26 cellular contexts compared by ENCODE assay signal in genomic region chrX:77426811-77427210, GRCh38. TPM values are rescaled to one million over a fixed set of nuclear protein-coding genes. Genes with fewer than 3 reads are reported as not detected.
DNase-seq lines count a peak whose midpoint lies in the region; FAIRE-seq and TF ChIP-seq lines count a peak whose summit lies in the region.
"Had no signal": no experiment of that assay in that cellular context is flagged by ENCODE, and none has a peak within 500 bp of the region (broad histone marks: within the 10 kb centered on the region; RNA-seq: fewer than 3 reads in every experiment).

No MANE protein-coding gene starts in this region.

- no peak overlapping the region for H3K9ac ChIP-seq in endothelial cell of umbilical vein (replicated peaks; ENCODE audit: extremely low read depth, insufficient read depth, low read length)
- H3K9ac ChIP-seq in mesenchymal stem cell (ENCODE audit: low read length) = peak overlapping the region; percentile 14
- H3K9ac ChIP-seq: neural progenitor cell had no signal

- H2BK5ac ChIP-seq in mesenchymal stem cell (ENCODE audit: low read depth, low read length, poor library complexity, severe bottlenecking) = no peak overlapping the region

- WGBS in mesenchymal stem cell = 92% methylated on average over 1 of the region's 2 CpGs

- DNase-seq in EH (ENCODE audit: low read depth) = peak; percentile 69
- DNase-seq in M059J (ENCODE audit: low read depth) = peak; percentile 45
- peak; percentile 59 for DNase-seq in endothelial cell of umbilical vein (ENCODE audit: low read depth, low spot score)
- no peak for DNase-seq in mesenchymal stem cell
- DNase-seq in hepatic stellate cell (ENCODE audit: low spot score) = no peak
- DNase-seq in medulla oblongata (ENCODE audit: extremely low spot score) = no peak
- DNase-seq in stimulated activated CD8-positive, alpha-beta memory T cell treated with anti-CD3 and anti-CD28 coated beads, Interleukin-4, amount 100 ng/mL, for 48 hours = no peak
- no peak for DNase-seq in COR-L47 (lab: John Stamatoyannopoulos, UW)
- DNase-seq: activated CD4-positive, alpha-beta T cell treated with anti-CD3 and anti-CD28 coated beads, Interleukin-2, amount 50 U/mL, for 4 hours; activated CD8-positive, alpha-beta memory T cell treated with anti-CD3 and anti-CD28 coated beads, Interleukin-2, amount 50 U/mL, for 48 hours; activated naive CD8-positive, alpha-beta T cell treated with anti-CD3 and anti-CD28 coated beads for 36 hours; CD4-positive, alpha-beta T cell; cortex of kidney; endodermal cell; foreskin keratinocyte; HFFc6; hippocampal formation; NCI-H1417 treated with DMSO at 0.1 percent for 48 hours; NCI-H2081 treated with DMSO at 0.1 percent for 48 hours; NCI-H446; transverse colon had no signal

- H3K4me2 ChIP-seq in endothelial cell of umbilical vein (ENCODE audit: insufficient read depth, low read length) (peak overlapping the region; percentile 36), mesenchymal stem cell (ENCODE audit: low read length, poor library complexity, severe bottlenecking) (no peak overlapping the region)
- H3K4me2 ChIP-seq: neural progenitor cell had no signal

- intact Hi-C loops in endothelial cell of umbilical vein (cut with micrococcal nuclease) = no loop called here

- BruUV-seq in endothelial cell of umbilical vein (replicated peaks; lab: Mats Ljungman, UMichigan) = no TSS peak

- H3K23ac ChIP-seq in mesenchymal stem cell (ENCODE audit: low read length in 2 of 2) = no peak overlapping the region

- H4K8ac ChIP-seq in mesenchymal stem cell (ENCODE audit: low read length) = no peak overlapping the region

- no peak overlapping the region for H2BK12ac ChIP-seq in mesenchymal stem cell (ENCODE audit: low read length in 2 of 2)

- dilution Hi-C loops in endothelial cell of umbilical vein (cut with MboI; ENCODE audit: extremely low pct_ligation_motif_present, low sequenced_read_pairs) = no loop called here

- no peaks in the 10 kb centered on the region for H4K20me1 ChIP-seq in endothelial cell of umbilical vein (replicated peaks; ENCODE audit: control insufficient read depth, extremely low read depth, insufficient read depth, low read length)

- H3K27me3 ChIP-seq in endothelial cell of umbilical vein (ENCODE audit: control insufficient read depth in 2 of 2, insufficient read depth in 2 of 2, low read length in 2 of 2) (no peaks in the 10 kb centered on the region), mesenchymal stem cell (ENCODE audit: control insufficient read depth in 1 of 2, insufficient read depth in 1 of 2, low read length in 2 of 2) (no peaks in the 10 kb centered on the region)
- H3K27me3 ChIP-seq: foreskin keratinocyte, neural progenitor cell, transverse colon had no signal

- H3K4me1 ChIP-seq in endothelial cell of umbilical vein (ENCODE audit: control insufficient read depth, extremely low read depth, insufficient read depth, low read length) (peaks cover 21% of the 10 kb centered on the region), mesenchymal stem cell (ENCODE audit: control insufficient read depth, insufficient read depth, low read depth, low read length) (peaks cover 4% of the 10 kb centered on the region)
- H3K4me1 ChIP-seq: foreskin keratinocyte, transverse colon had no signal

- H2AFZ ChIP-seq in endothelial cell of umbilical vein (ENCODE audit: low read depth, low read length) = peak overlapping the region; percentile 44
- H2AFZ ChIP-seq in mesenchymal stem cell (ENCODE audit: low read depth, low read length) = no peak overlapping the region
- H2AFZ ChIP-seq: neural progenitor cell had no signal

- no peak overlapping the region for H3K18ac ChIP-seq in mesenchymal stem cell (ENCODE audit: low read depth in 1 of 2, low read length in 2 of 2)

- H2AK5ac ChIP-seq in mesenchymal stem cell (ENCODE audit: low read length, severe bottlenecking) = no peak overlapping the region

- POLR2A ChIA-PET in endothelial cell of umbilical vein (lab: Charles Lee) = no interaction called here

- H3K9me3 ChIP-seq in endothelial cell of umbilical vein (replicated peaks; ENCODE audit: control insufficient read depth, insufficient read depth, low read length) (no peaks in the 10 kb centered on the region), mesenchymal stem cell (ENCODE audit: control insufficient read depth, low read length) (no peaks in the 10 kb centered on the region)
- H3K9me3 ChIP-seq: transverse colon had no signal

- peak; percentile 81 for FAIRE-seq in endothelial cell of umbilical vein (lab: Jason Lieb, UNC)

- no peak overlapping the region for H2BK120ac ChIP-seq in mesenchymal stem cell (ENCODE audit: low read depth, low read length)

- H3K36me3 ChIP-seq in endothelial cell of umbilical vein (ENCODE audit: control insufficient read depth in 2 of 2, extremely low read depth in 1 of 2, insufficient read depth in 2 of 2, low read length in 2 of 2) = no peaks in the 10 kb centered on the region
- no peaks in the 10 kb centered on the region for H3K36me3 ChIP-seq in mesenchymal stem cell (ENCODE audit: control insufficient read depth in 1 of 2, insufficient read depth in 2 of 2, low read depth in 1 of 2, low read length in 2 of 2)
- H3K36me3 ChIP-seq: neural progenitor cell, transverse colon had no signal

- no peak overlapping the region for H3K4ac ChIP-seq in mesenchymal stem cell (ENCODE audit: low read depth in 1 of 2, low read length in 2 of 2)

- H3K9me1 ChIP-seq in endothelial cell of umbilical vein (replicated peaks; ENCODE audit: control insufficient read depth, extremely low read depth, insufficient read depth, low read length) = no peaks in the 10 kb centered on the region

- H3K14ac ChIP-seq in mesenchymal stem cell (ENCODE audit: low read length in 2 of 2) = no peak overlapping the region

- CTCF ChIA-PET in endothelial cell of umbilical vein (lab: Charles Lee) = no interaction called here

- TF ChIP-seq CTCF in endothelial cell of umbilical vein (IDR thresholded peaks at IDR 0.05; ENCODE audit: extremely low read depth in 1 of 2, insufficient read depth in 1 of 2, low read depth in 1 of 2, low read length in 2 of 2) = no peak

- no peaks in the 10 kb centered on the region for H3K79me2 ChIP-seq in endothelial cell of umbilical vein (ENCODE audit: control insufficient read depth, insufficient read depth, low read length)

- H4K91ac ChIP-seq in mesenchymal stem cell (ENCODE audit: low read length) = no peak overlapping the region

- no peak overlapping the region for H2BK15ac ChIP-seq in mesenchymal stem cell (ENCODE audit: low read depth, poor library complexity, severe bottlenecking)

- H3K79me1 ChIP-seq in mesenchymal stem cell (replicated peaks; ENCODE audit: low read length, poor library complexity, severe bottlenecking) = no peaks in the 10 kb centered on the region

- H3K4me3 ChIP-seq in endothelial cell of umbilical vein (replicated peaks in 1 of 3; ENCODE audit: insufficient read depth in 1 of 3, low read depth in 1 of 3, low read length in 3 of 3) (no peak overlapping the region), mesenchymal stem cell (ENCODE audit: insufficient read depth in 1 of 2, low read depth in 1 of 2, low read length in 2 of 2) (peak overlapping the region in 1 of 2 experiments; percentile 23)
- H3K4me3 ChIP-seq: neural progenitor cell, transverse colon had no signal

- H3K27ac ChIP-seq in endothelial cell of umbilical vein (ENCODE audit: insufficient read depth, low read depth, low read length) = peak overlapping the region; percentile 57
- H3K27ac ChIP-seq in mesenchymal stem cell (ENCODE audit: low read length, poor library complexity, severe bottlenecking) = no peak overlapping the region
- H3K27ac ChIP-seq: foreskin keratinocyte, neural progenitor cell, transverse colon had no signal

- no peak for TF ChIP-seq POLR2A in endothelial cell of umbilical vein (IDR thresholded peaks at IDR 0.05; ENCODE audit: low read depth, low read length)

TF ChIP-seq in endothelial cell of umbilical vein, 7 proteins besides CTCF, POLR2A, EP300 and RAD21:
- TF ChIP-seq JUN (IDR thresholded peaks at IDR 0.05; ENCODE audit: borderline replicate concordance, insufficient read depth, insufficient read length, low read depth) (no peak), FOS (IDR thresholded peaks at IDR 0.05; ENCODE audit: borderline replicate concordance, insufficient read depth, low read length) (peak; percentile 65), MYC (IDR thresholded peaks at IDR 0.05; ENCODE audit: low read depth, low read length) (no peak), MAX (IDR thresholded peaks at IDR 0.05; ENCODE audit: insufficient read depth, insufficient read length) (no peak), EZH2 (IDR thresholded peaks at IDR 0.05; ENCODE audit: borderline replicate concordance, low read depth, low read length, severe bottlenecking) (no peak), GATA2 (IDR thresholded peaks at IDR 0.05; ENCODE audit: insufficient read depth, insufficient read length, low read depth, low read length) (peak; percentile 35), POLR2AphosphoS5 (IDR thresholded peaks at IDR 0.05; ENCODE audit: insufficient read depth, low read depth, low read length) (peak; percentile 32)
TF ChIP-seq in endothelial cell of umbilical vein: peak in this region for 3.

RNA-seq across cellular contexts. Expression of gene FGF16, which starts 20.4 kb away (rescaled TPM):
- not detected in 2 replicates for total RNA-seq in M059J (2014; rRNA removed; shearing (Covaris generic))
- total RNA-seq in endothelial cell of umbilical vein = 3.1 and 5.1 TPM in 2 replicates
- 3.1 and 3.8 TPM in 2 replicates for polyA plus RNA-seq in endothelial cell of umbilical vein
- polyA plus RNA-seq in endothelial cell of umbilical vein (2011; cell fraction: cytosol; rRNA removed) = 3.1 TPM in 2 replicates
- polyA plus RNA-seq in endothelial cell of umbilical vein (2011; cell fraction: nucleus; rRNA removed) = 1.7 and 1.9 TPM in 2 replicates
- 10.5 and 10.9 TPM in 2 replicates for polyA plus RNA-seq in endothelial cell of umbilical vein (2012)
- polyA minus RNA-seq in endothelial cell of umbilical vein = 1.4 and 1.6 TPM in 2 replicates
- not detected for polyA minus RNA-seq in endothelial cell of umbilical vein (2011; cell fraction: cytosol; rRNA and poly(A)+ RNA removed)
- 1.4 and 1.8 TPM in 2 replicates for polyA minus RNA-seq in endothelial cell of umbilical vein (2011; cell fraction: nucleus; rRNA and poly(A)+ RNA removed)
- polyA plus RNA-seq in mesenchymal stem cell (2013, experiment 1 of 2) = not detected
- polyA plus RNA-seq in mesenchymal stem cell (2013, experiment 2 of 2) = not detected
- total RNA-seq: activated T-helper 2 cell treated with anti-CD3 and anti-CD28 coated beads, Interferon-gamma antibody, Interleukin-2, Interleukin-4, amounts not matched to agents 10 μg/mL and 5 μg/mL and 100 μg/mL, durations not matched to agents 14 hours and 24 hours and 36 hours; CD4-positive, alpha-beta T cell; foreskin keratinocyte; G401; HFFc6; liver; progenitor cell of endocrine pancreas; transverse colon had no signal
- polyA plus RNA-seq: foreskin keratinocyte, liver had no signal

Comparison
In these comparisons a context has a peak if more than half of its experiments do, and no peak if none do; other contexts are left out.
1. DNase-seq: peak in EH (single experiment), M059J (single experiment) and endothelial cell of umbilical vein (single experiment); none in mesenchymal stem cell (single experiment), hepatic stellate cell (single experiment), medulla oblongata (single experiment), stimulated activated CD8-positive, alpha-beta memory T cell treated with anti-CD3 and anti-CD28 coated beads, Interleukin-4, amount 100 ng/mL, for 48 hours (single experiment) and COR-L47 (single experiment).